Comparison of ENCODE assay signal across 16 cellular contexts in genomic region chr14:76186318-76187027, GRCh38. TPM values are rescaled to one million over a fixed set of nuclear protein-coding genes. Genes with fewer than 3 reads are reported as not detected.
A peak's percentile ranks its signal among the peaks of the same experiment; 100 is the strongest.
DNase-seq lines count a peak whose midpoint lies in the region; ATAC-seq, FAIRE-seq and TF ChIP-seq lines count a peak whose summit lies in the region.
"Had no signal": no experiment of that assay in that cellular context is flagged by ENCODE, and none has a peak within 500 bp of the region (broad histone marks: within the 10 kb centered on the region; RNA-seq: fewer than 3 reads in every experiment).

No MANE protein-coding gene starts in this region.

- no peak for FAIRE-seq in H54 (lab: Jason Lieb, UNC)
- FAIRE-seq: bronchial epithelial cell, RCC 7860 had no signal

- ATAC-seq in GM19043 (IDR thresholded peaks at IDR 0.05; ENCODE audit: low read depth, unreplicated experiment) (peak; percentile 74), HG03108 (IDR thresholded peaks at IDR 0.05; ENCODE audit: unreplicated experiment) (peak; percentile 69)
- ATAC-seq: CD8-positive, alpha-beta T cell had no signal

- DNase-seq in NCI-H1092 treated with DMSO at 0.1 percent for 48 hours (lab: John Stamatoyannopoulos, UW), result peak; percentile 1
- DNase-seq in NCI-H1092 (lab: John Stamatoyannopoulos, UW), result no peak
- no peak for DNase-seq in mesenteric fat pad (ENCODE audit: low spot score)
- DNase-seq in H54 (ENCODE audit: insufficient read length, low spot score), result no peak
- no peak for DNase-seq in stimulated activated CD4-positive, alpha-beta T cell treated with anti-CD3 and anti-CD28 coated beads, Interleukin-2, amount 100 ng/mL, for 24 hours
- DNase-seq: 8988T; activated CD4-positive, alpha-beta T cell treated with anti-CD3 and anti-CD28 coated beads, Interleukin-2, amount 50 U/mL, for 4 hours; CD8-positive, alpha-beta T cell; NCI-H1694; nucleus accumbens; transverse colon had no signal

- H3K9me3 Mint-ChIP-seq in brain, result peaks cover 0 to 2% (median 0%) of the 10 kb centered on the region in 5 experiments
- H3K9me3 Mint-ChIP-seq: CD8-positive, alpha-beta T cell had no signal

- peaks cover 78% of the 10 kb centered on the region for H3K36me3 Mint-ChIP-seq in brain

- peak overlapping the region in 4 of 5 experiments; percentile 4 to 55 (median 32) for H3K27ac Mint-ChIP-seq in brain
- H3K27ac Mint-ChIP-seq: CD8-positive, alpha-beta T cell had no signal

- no peak for TF ChIP-seq POLR2A in H54 (IDR thresholded peaks at IDR 0.05; ENCODE audit: low read depth, low read length)

- no peak overlapping the region for H3K4me3 Mint-ChIP-seq in brain
- H3K4me3 Mint-ChIP-seq: CD8-positive, alpha-beta T cell had no signal

- no peaks in the 10 kb centered on the region for H3K27me3 Mint-ChIP-seq in brain

- H3K4me1 Mint-ChIP-seq in brain, result peaks cover 31% of the 10 kb centered on the region

- no peak for TF ChIP-seq CTCF in brain (conservative IDR thresholded peaks at IDR 0.05)

RNA-seq across cellular contexts. Expression of gene GPATCH2L, which starts 34.8 kb away (rescaled TPM):
- polyA plus RNA-seq in brain (ENCODE audit: insufficient read depth, low read depth, low replicate concordance), result 7.0 TPM
- 49.3 TPM for total RNA-seq in mesenteric fat pad
